In genomic region chr5:74581988-74582365, GRCh38 we compare ENCODE assay signal across 18 cellular contexts. TPM values are rescaled to one million over a fixed set of nuclear protein-coding genes. Genes with fewer than 3 reads are reported as not detected.
DNase-seq lines count a peak whose midpoint lies in the region; FAIRE-seq and TF ChIP-seq lines count a peak whose summit lies in the region.
"Had no signal": no experiment of that assay in that cellular context is flagged by ENCODE, and none has a peak within 500 bp of the region (broad histone marks: within the 10 kb centered on the region; RNA-seq: fewer than 3 reads in every experiment).

No MANE protein-coding gene starts in this region.

- TF ChIP-seq CTCF in hepatocyte (IDR thresholded peaks at IDR 0.05; ENCODE audit: poor library complexity), result no peak
- no peak for TF ChIP-seq CTCF in coronary artery (IDR thresholded peaks at IDR 0.05)

- peaks cover 55% of the 10 kb centered on the region for H3K27me3 Mint-ChIP-seq in T-helper 2 cell treated with Interferon-gamma antibody and Interleukin-4, amounts not matched to agents 5 μg/mL and 100 μg/mL, for 36 hours (ENCODE audit: low read depth)

- H3K4me3 Mint-ChIP-seq in T-helper 2 cell treated with Interferon-gamma antibody and Interleukin-4, amounts not matched to agents 5 μg/mL and 100 μg/mL, for 36 hours, result no peak overlapping the region
- H3K4me3 Mint-ChIP-seq: IgD-negative memory B cell had no signal

- H3K36me3 ChIP-seq in hepatocyte (replicated peaks; ENCODE audit: insufficient read depth, low read depth) (no peaks in the 10 kb centered on the region), small intestine (ENCODE audit: control insufficient read depth in 2 of 2, insufficient read depth in 2 of 2, low read length in 2 of 2) (no peaks in the 10 kb centered on the region)
- H3K36me3 ChIP-seq: BLaER1 treated with 17β-estradiol and CSF1 and Interleukin-3, amounts not matched to agents 10 nM and 100 nM had no signal

- no peaks in the 10 kb centered on the region for H3K9me3 ChIP-seq in hepatocyte (ENCODE audit: low read depth)
- no peaks in the 10 kb centered on the region for H3K9me3 ChIP-seq in small intestine (ENCODE audit: control insufficient read depth, low read depth)
- H3K9me3 ChIP-seq: BLaER1 treated with 17β-estradiol and CSF1 and Interleukin-3, amounts not matched to agents 10 nM and 100 nM had no signal

- FAIRE-seq in small intestine (lab: Jason Lieb, UNC), result no peak
- FAIRE-seq: GM12891 had no signal

- H3K27ac Mint-ChIP-seq in T-helper 2 cell treated with Interferon-gamma antibody and Interleukin-4, amounts not matched to agents 5 μg/mL and 100 μg/mL, for 36 hours, result peak overlapping the region; percentile 11

- H3K36me3 Mint-ChIP-seq in T-helper 2 cell treated with Interferon-gamma antibody and Interleukin-4, amounts not matched to agents 5 μg/mL and 100 μg/mL, for 36 hours (ENCODE audit: low read depth), result no peaks in the 10 kb centered on the region
- H3K36me3 Mint-ChIP-seq: IgD-negative memory B cell had no signal

- DNase-seq in HT-29 (ENCODE audit: low spot score) (peak; percentile 78), hepatocyte (ENCODE audit: low spot score) (no peak), small intestine (peak; percentile 77), COLO829 (ENCODE audit: low spot score) (no peak), D341Med (ENCODE audit: low spot score) (no peak), coronary artery (ENCODE audit: low spot score) (no peak)
- no peak for DNase-seq in T-helper 2 cell treated with Interferon-gamma antibody and Interleukin-4, amounts not matched to agents 5 μg/mL and 100 μg/mL, for 36 hours (ENCODE audit: low spot score)
- DNase-seq: DMS79; HCEC 1CT; NCI-H146; NCI-H345; NCI-H526 treated with DMSO at 0.1 percent for 48 hours; NK-92 treated with Interleukin-12 subunit alpha and Interleukin-12 subunit beta, amount 100 ng/mL, for 24 hours; OCI-M1 had no signal

- H3K79me2 ChIP-seq in hepatocyte, result no peaks in the 10 kb centered on the region

- H3K27me3 ChIP-seq in hepatocyte, result no peaks in the 10 kb centered on the region
- no peaks in the 10 kb centered on the region for H3K27me3 ChIP-seq in small intestine (ENCODE audit: control insufficient read depth in 2 of 2, insufficient read depth in 2 of 2, low read length in 2 of 2)
- H3K27me3 ChIP-seq: BLaER1 treated with 17β-estradiol and CSF1 and Interleukin-3, amounts not matched to agents 10 nM and 100 nM had no signal

- H3K9me3 Mint-ChIP-seq in T-helper 2 cell treated with Interferon-gamma antibody and Interleukin-4, amounts not matched to agents 5 μg/mL and 100 μg/mL, for 36 hours, result no peaks in the 10 kb centered on the region
- H3K9me3 Mint-ChIP-seq: IgD-negative memory B cell had no signal

- no peak overlapping the region for H3K4me2 ChIP-seq in hepatocyte
- H3K4me2 ChIP-seq: BLaER1 treated with 17β-estradiol and CSF1 and Interleukin-3, amounts not matched to agents 10 nM and 100 nM had no signal

- H3K27ac ChIP-seq in hepatocyte, result peak overlapping the region; percentile 84
- peak overlapping the region; percentile 55 to 85 for H3K27ac ChIP-seq in small intestine (ENCODE audit: low read depth in 1 of 2, low read length in 1 of 2)
- H3K27ac ChIP-seq in coronary artery, result no peak overlapping the region
- H3K27ac ChIP-seq: BLaER1 treated with 17β-estradiol and CSF1 and Interleukin-3, amounts not matched to agents 10 nM and 100 nM; RWPE1 had no signal

- peaks cover 26% of the 10 kb centered on the region for H3K4me1 Mint-ChIP-seq in T-helper 2 cell treated with Interferon-gamma antibody and Interleukin-4, amounts not matched to agents 5 μg/mL and 100 μg/mL, for 36 hours (ENCODE audit: low read depth)

- no peak overlapping the region for H2AFZ ChIP-seq in hepatocyte

- 95% methylated on average over 4 of the region's 4 CpGs for WGBS in hepatocyte (ENCODE audit: low lambda C conversion rate, missing lambda C conversion rate)
- 13 to 59% (median 25%) methylated on average over 4 of the region's 4 CpGs for WGBS in small intestine, 3 donors

- no peaks in the 10 kb centered on the region for H4K20me1 ChIP-seq in hepatocyte (ENCODE audit: insufficient read depth, poor library complexity, severe bottlenecking)
- H4K20me1 ChIP-seq: BLaER1 treated with 17β-estradiol and CSF1 and Interleukin-3, amounts not matched to agents 10 nM and 100 nM had no signal

- H3K4me3 ChIP-seq in hepatocyte, result no peak overlapping the region
- H3K4me3 ChIP-seq in small intestine (ENCODE audit: low read depth in 1 of 2, low read length in 2 of 2), result no peak overlapping the region
- H3K4me3 ChIP-seq in coronary artery, result no peak overlapping the region
- H3K4me3 ChIP-seq: BLaER1 treated with 17β-estradiol and CSF1 and Interleukin-3, amounts not matched to agents 10 nM and 100 nM had no signal

- no peaks in the 10 kb centered on the region for H3K9me2 ChIP-seq in hepatocyte (replicated peaks; ENCODE audit: insufficient read depth)

- H3K4me1 ChIP-seq in hepatocyte (ENCODE audit: insufficient read depth) (peaks cover 13% of the 10 kb centered on the region), small intestine (ENCODE audit: control insufficient read depth in 2 of 2, insufficient read depth in 1 of 2, low read depth in 1 of 2, low read length in 1 of 2) (peaks cover 6 to 12% of the 10 kb centered on the region in 2 donors)

RNA-seq across cellular contexts. Expression of gene ENC1, which starts 58.6 kb away (rescaled TPM):
- 397 and 427 TPM in 2 replicates for total RNA-seq in HT-29 (2014; rRNA removed; shearing (Covaris generic))
- total RNA-seq in hepatocyte, result 150 and 151 TPM in 2 replicates
- polyA plus RNA-seq in hepatocyte (35.9 and 58.8 TPM in 2 replicates), small intestine (10 to 100 TPM in 2 of 3 donors, 1 to 10 TPM in 1; 6.8 to 20.0 (median 13.9) TPM)

Comparison
In these comparisons a context has a peak if more than half of its experiments do, and no peak if none do; other contexts are left out.
1. DNase-seq: peak in HT-29 (single experiment) and small intestine (single experiment); none in T-helper 2 cell treated with Interferon-gamma antibody and Interleukin-4, amounts not matched to agents 5 μg/mL and 100 μg/mL, for 36 hours (single experiment), hepatocyte (single experiment), COLO829 (single experiment), D341Med (single experiment) and coronary artery (single experiment).
2. H3K27ac ChIP-seq: peak in hepatocyte (single experiment) and small intestine (2 of 2); none in coronary artery (0 of 2).